8 cellular contexts compared by ENCODE assay signal in genomic region chr15:63372018-63372705, GRCh38. TPM values are rescaled to one million over a fixed set of nuclear protein-coding genes. Genes with fewer than 3 reads are reported as not detected.
DNase-seq lines count a peak whose midpoint lies in the region; ATAC-seq and TF ChIP-seq lines count a peak whose summit lies in the region.

No MANE protein-coding gene starts in this region.

- peak in 1 of 2 donors; percentile 4 for TF ChIP-seq POLR2A in lower leg skin (IDR thresholded peaks at IDR 0.05)

- intact Hi-C loops in ascending aorta (cut with DNase I) (no loop called here), lower leg skin (cut with DNase I; ENCODE audit: low total_unique reads) (no loop called here)

- H3K9me3 ChIP-seq in ascending aorta, result no peaks in the 10 kb centered on the region

- peaks cover 19 to 22% of the 10 kb centered on the region in 2 donors for H3K4me1 ChIP-seq in ascending aorta
- no peaks in the 10 kb centered on the region for H3K4me1 ChIP-seq in urinary bladder (ENCODE audit: insufficient read depth)

- H3K36me3 ChIP-seq in ascending aorta (no peaks in the 10 kb centered on the region), urinary bladder (ENCODE audit: insufficient read depth) (no peaks in the 10 kb centered on the region)

- H3K27me3 ChIP-seq in ascending aorta, result no peaks in the 10 kb centered on the region

- DNase-seq in A172 (ENCODE audit: low spot score) (peak; percentile 85), HPDE6-E6E7 (ENCODE audit: extremely low spot score) (peak; percentile 88), ascending aorta (ENCODE audit: low spot score in 2 of 2) (peak; percentile 75 to 90), lower leg skin (ENCODE audit: low spot score in 2 of 2) (peak; percentile 84 to 93), NCI-H524 treated with DMSO at 0.1 percent for 48 hours (lab: John Stamatoyannopoulos, UW) (no peak)

- H3K27ac ChIP-seq in ascending aorta (peak overlapping the region; percentile 35 to 81), urinary bladder (ENCODE audit: low read depth) (peak overlapping the region; percentile 73)

- ATAC-seq in GM18858 (IDR thresholded peaks at IDR 0.05; ENCODE audit: unreplicated experiment), result no peak
- ATAC-seq in HG03108 (IDR thresholded peaks at IDR 0.05; ENCODE audit: unreplicated experiment), result no peak

- TF ChIP-seq CTCF in ascending aorta (IDR thresholded peaks at IDR 0.05) (no peak), lower leg skin (IDR thresholded peaks at IDR 0.05) (no peak)

- 30 to 48% methylated on average over 12 of the region's 12 CpGs for WGBS in lower leg skin, 2 donors
- WGBS in urinary bladder, result 71% methylated on average over 12 of the region's 12 CpGs

- H3K4me3 ChIP-seq in ascending aorta (no peak overlapping the region), lower leg skin (ENCODE audit: low read depth, poor library complexity, severe bottlenecking) (no peak overlapping the region), urinary bladder (ENCODE audit: low read depth, low read length) (no peak overlapping the region)

RNA-seq across cellular contexts. Expression of gene CA12, which starts 9.5 kb away (rescaled TPM):
- total RNA-seq in A172 (2014; rRNA removed; shearing (Covaris generic)), result 0.45 and 1.3 TPM in 2 replicates
- total RNA-seq in ascending aorta, result 10.7 TPM
- total RNA-seq in lower leg skin, result 100 to 1,000 TPM; 144 to 253 (median 213) TPM
- 5.8 TPM for total RNA-seq in urinary bladder
- polyA plus RNA-seq in urinary bladder, result 14.9 TPM

Comparison
In these comparisons a context has a peak if more than half of its experiments do, and no peak if none do; other contexts are left out.
1. RNA of gene CA12, which starts 9.5 kb away (total RNA-seq): 144 to 253 TPM in lower leg skin; 10.7 TPM in ascending aorta (single experiment), 5.8 TPM in urinary bladder (single experiment) and 0.45 to 1.3 TPM in A172; every median in the first group is over 10 times any median in the second.